ENCODE assay signal across 16 cellular contexts in genomic region chr4:169404959-169405358, GRCh38.
A peak's percentile ranks its signal among the peaks of the same experiment; 100 is the strongest.
DNase-seq lines count a peak whose midpoint lies in the region; FAIRE-seq and TF ChIP-seq lines count a peak whose summit lies in the region.
"Had no signal": no experiment of that assay in that cellular context is flagged by ENCODE, and none has a peak within 500 bp of the region (broad histone marks: within the 10 kb centered on the region; RNA-seq: fewer than 3 reads in every experiment).

No MANE protein-coding gene starts in this region.

- peak; percentile 44 for FAIRE-seq in GM19239 (lab: Jason Lieb, UNC)

- intact Hi-C loops in esophagus muscularis mucosa (cut with DNase I): no loop called here

- H3K4me1 ChIP-seq in esophagus muscularis mucosa: no peaks in the 10 kb centered on the region

- TF ChIP-seq POLR2A in NB4 (IDR thresholded peaks at IDR 0.05; ENCODE audit: extremely low read depth, insufficient read length) (no peak), esophagus muscularis mucosa (IDR thresholded peaks at IDR 0.05; ENCODE audit: low read depth) (no peak)

- DNase-seq in GM19239 (ENCODE audit: insufficient read length, low spot score): no peak
- DNase-seq in NB4 (ENCODE audit: low read depth): peak; percentile 35
- peak; percentile 79 for DNase-seq in epithelial cell of prostate (ENCODE audit: low read depth, low spot score)
- DNase-seq in lung microvascular endothelial cell (ENCODE audit: low read depth in 2 of 2): peak; percentile 87 to 94
- no peak for DNase-seq in central memory CD4-positive, alpha-beta T cell
- DNase-seq in esophagus muscularis mucosa (ENCODE audit: extremely low spot score): no peak
- DNase-seq in NCI-H2227 treated with DMSO at 0.1 percent for 48 hours (lab: John Stamatoyannopoulos, UW): no peak
- no peak for DNase-seq in DMS114 treated with DMSO at 0.1 percent for 48 hours (lab: John Stamatoyannopoulos, UW; ENCODE audit: unreplicated experiment)
- DNase-seq: activated CD4-positive, alpha-beta T cell treated with anti-CD3 and anti-CD28 coated beads for 4 hours; activated CD8-positive, alpha-beta memory T cell treated with anti-CD3 and anti-CD28 coated beads, Interleukin-2, amount 50 U/mL, for 48 hours; effector memory CD8-positive, alpha-beta T cell; heart left ventricle; naive B cell; SJCRH30; stimulated activated CD4-positive, alpha-beta T cell treated with anti-CD3 and anti-CD28 coated beads, Interleukin-15, amount 100 ng/mL, for 24 hours had no signal

- H3K4me3 ChIP-seq in NB4 (ENCODE audit: low read depth, low read length) (no peak overlapping the region), esophagus muscularis mucosa (no peak overlapping the region)
- H3K4me3 ChIP-seq: heart left ventricle, SJCRH30 had no signal

- H3K27me3 ChIP-seq in esophagus muscularis mucosa: no peaks in the 10 kb centered on the region
- H3K27me3 ChIP-seq: heart left ventricle, SJCRH30 had no signal

- H3K27ac ChIP-seq in epithelial cell of prostate (peak overlapping the region; percentile 18), esophagus muscularis mucosa (replicated peaks in 1 of 4) (no peak overlapping the region)
- H3K27ac ChIP-seq: C4-2B, heart left ventricle, SJCRH30 had no signal

- no peak for TF ChIP-seq EP300 in esophagus muscularis mucosa (IDR thresholded peaks at IDR 0.05)

- no peak for TF ChIP-seq CTCF in NB4 (IDR thresholded peaks at IDR 0.05; ENCODE audit: low read depth, low read length)
- no peak for TF ChIP-seq CTCF in esophagus muscularis mucosa (IDR thresholded peaks at IDR 0.05)

- H3K36me3 ChIP-seq in esophagus muscularis mucosa: peaks cover 0 to 5% (median 2%) of the 10 kb centered on the region in 4 donors
- H3K36me3 ChIP-seq: SJCRH30 had no signal

- no peaks in the 10 kb centered on the region for H3K9me3 ChIP-seq in esophagus muscularis mucosa
- H3K9me3 ChIP-seq: heart left ventricle, SJCRH30 had no signal

- 50% methylated on average over 1 of the region's 1 CpG for WGBS in esophagus muscularis mucosa

Comparison
In these comparisons a context has a peak if more than half of its experiments do, and no peak if none do; other contexts are left out.
1. DNase-seq: peak in NB4 (single experiment), epithelial cell of prostate (single experiment) and lung microvascular endothelial cell (2 of 2); none in GM19239 (single experiment), central memory CD4-positive, alpha-beta T cell (single experiment), esophagus muscularis mucosa (single experiment), NCI-H2227 treated with DMSO at 0.1 percent for 48 hours (single experiment) and DMS114 treated with DMSO at 0.1 percent for 48 hours (single experiment).